1 cellular context compared by ENCODE assay signal in genomic region chr19:34287676-34288140, GRCh38.
A peak's percentile ranks its signal among the peaks of the same experiment; 100 is the strongest.
TF ChIP-seq lines count a peak whose summit lies in the region.

No MANE protein-coding gene starts in this region.

TF ChIP-seq in HEK293, 187 proteins besides CTCF, POLR2A, EP300 and RAD21 (continued from another document):
- TF ChIP-seq ZNF280D (tag by site-specific recombination; IDR thresholded peaks at IDR 0.05) = 0 out of 2 replicates have a peak, but pooled peaks have one; percentile 12
